ENCODE assay signal across 23 cellular contexts in genomic region chr1:118201524-118201923, GRCh38. TPM values are rescaled to one million over a fixed set of nuclear protein-coding genes. Genes with fewer than 3 reads are reported as not detected.
DNase-seq lines count a peak whose midpoint lies in the region; ATAC-seq and TF ChIP-seq lines count a peak whose summit lies in the region.
"Had no signal": no experiment of that assay in that cellular context is flagged by ENCODE, and none has a peak within 500 bp of the region (broad histone marks: within the 10 kb centered on the region; RNA-seq: fewer than 3 reads in every experiment).

No MANE protein-coding gene starts in this region.

- peak; percentile 25 to 27 for ATAC-seq in activated T-cell treated with anti-CD3 and anti-CD28 coated beads, Interleukin-2, amount 50 U/mL, for 72 hours (replicated peaks in 1 of 2)
- ATAC-seq in GM21786 (IDR thresholded peaks at IDR 0.05; ENCODE audit: unreplicated experiment) (peak; percentile 60), HG03520 (IDR thresholded peaks at IDR 0.05; ENCODE audit: unreplicated experiment) (peak; percentile 66), T-cell (replicated peaks in 1 of 4) (no peak)
- ATAC-seq: heart right ventricle, HepG2, mucosa of descending colon, Panc1 had no signal

- POLR2A ChIA-PET in T-cell (lab: Charles Lee) = no interaction called here

- intact Hi-C loops in tibial artery (cut with DNase I; ENCODE audit: low total_unique reads) = no loop called here

- H3K9me3 ChIP-seq in tibial artery = no peaks in the 10 kb centered on the region
- H3K9me3 ChIP-seq: BLaER1, heart right ventricle, mucosa of descending colon, neutrophil had no signal

- H3K27ac Mint-ChIP-seq in activated T-cell treated with anti-CD3 and anti-CD28 coated beads, Interleukin-2, amount 50 U/mL, for 72 hours = peak overlapping the region; percentile 36
- no peak overlapping the region for H3K27ac Mint-ChIP-seq in T-cell
- H3K27ac Mint-ChIP-seq: immature natural killer cell had no signal

- H3K36me3 ChIP-seq in tibial artery = no peaks in the 10 kb centered on the region
- H3K36me3 ChIP-seq: BLaER1, heart right ventricle, neutrophil had no signal

- no peak overlapping the region for H3K27ac ChIP-seq in tibial artery
- H3K27ac ChIP-seq: BLaER1, heart right ventricle, neutrophil had no signal

- H3K27me3 Mint-ChIP-seq in activated T-cell treated with anti-CD3 and anti-CD28 coated beads, Interleukin-2, amount 50 U/mL, for 72 hours (ENCODE audit: low read depth) = no peaks in the 10 kb centered on the region
- peaks cover 0 to 1% of the 10 kb centered on the region in 2 donors for H3K27me3 Mint-ChIP-seq in T-cell

- no peak overlapping the region for H3K4me3 ChIP-seq in tibial artery
- H3K4me3 ChIP-seq: BLaER1, heart right ventricle, mucosa of descending colon had no signal

- no peaks in the 10 kb centered on the region for H3K27me3 ChIP-seq in tibial artery
- H3K27me3 ChIP-seq: BLaER1, neutrophil had no signal

- CTCF ChIA-PET in T-cell (lab: Charles Lee) = no interaction called here

- no peaks in the 10 kb centered on the region for H3K4me1 ChIP-seq in tibial artery
- H3K4me1 ChIP-seq: BLaER1, heart right ventricle had no signal

- no peaks in the 10 kb centered on the region for H3K4me1 Mint-ChIP-seq in activated T-cell treated with anti-CD3 and anti-CD28 coated beads, Interleukin-2, amount 50 U/mL, for 72 hours (ENCODE audit: low read depth)
- H3K4me1 Mint-ChIP-seq in T-cell = no peaks in the 10 kb centered on the region
- H3K4me1 Mint-ChIP-seq: immature natural killer cell had no signal

- H3K9me3 Mint-ChIP-seq in activated T-cell treated with anti-CD3 and anti-CD28 coated beads, Interleukin-2, amount 50 U/mL, for 72 hours = peaks cover 2 to 8% of the 10 kb centered on the region in 2 donors
- H3K9me3 Mint-ChIP-seq in T-cell = peaks cover 0 to 11% (median 0%) of the 10 kb centered on the region in 3 donors

- no peak for DNase-seq in activated T-cell treated with anti-CD3 and anti-CD28 coated beads, Interleukin-2, amount 50 U/mL, for 72 hours
- DNase-seq in activated T-cell treated with anti-CD3 and anti-CD28 coated beads, Interleukin-2, amount 50 U/mL, for 48 hours = no peak
- no peak for DNase-seq in T-cell
- no peak for DNase-seq in GM20000 (ENCODE audit: low spot score)
- DNase-seq in tibial artery = no peak
- no peak for DNase-seq in inferior parietal cortex (ENCODE audit: extremely low spot score)
- DNase-seq: activated CD4-positive, alpha-beta T cell treated with anti-CD3 and anti-CD28 coated beads for 1 hour; activated effector memory CD4-positive, alpha-beta T cell treated with anti-CD3 and anti-CD28 coated beads, Interleukin-2, amount 50 U/mL, for 16 hours; DMS 273 treated with DMSO at 0.1 percent for 48 hours; heart right ventricle; immature natural killer cell; mucosa of descending colon; NCI-H187; NCI-H345; stimulated activated CD4-positive, alpha-beta T cell treated with anti-CD3 and anti-CD28 coated beads, Interleukin-4, amount 100 ng/mL, for 4 hours had no signal

- TF ChIP-seq CTCF in GM20000 (IDR thresholded peaks at IDR 0.05; ENCODE audit: extremely low read depth, missing control alignments) (no peak), tibial artery (IDR thresholded peaks at IDR 0.05) (no peak)

- no peak overlapping the region for H3K4me3 Mint-ChIP-seq in activated T-cell treated with anti-CD3 and anti-CD28 coated beads, Interleukin-2, amount 50 U/mL, for 72 hours
- H3K4me3 Mint-ChIP-seq in T-cell = no peak overlapping the region
- H3K4me3 Mint-ChIP-seq: immature natural killer cell had no signal

- peaks cover 0 to 2% of the 10 kb centered on the region in 2 donors for H3K36me3 Mint-ChIP-seq in activated T-cell treated with anti-CD3 and anti-CD28 coated beads, Interleukin-2, amount 50 U/mL, for 72 hours (ENCODE audit: insufficient read depth in 2 of 2)
- H3K36me3 Mint-ChIP-seq in T-cell = no peaks in the 10 kb centered on the region

RNA-seq across cellular contexts. Expression of gene SPAG17, which starts 16.5 kb away (rescaled TPM):
- not detected for total RNA-seq in activated T-cell treated with anti-CD3 and anti-CD28 coated beads, Interleukin-2, amount 50 U/mL, for 72 hours
- not detected for total RNA-seq in T-cell
- total RNA-seq: dermis microvascular lymphatic vessel endothelial cell, HepG2, mucosa of descending colon, SK-MEL-5 had no signal

Comparison
In these comparisons a context has a peak if more than half of its experiments do, and no peak if none do; other contexts are left out.
1. ATAC-seq: peak in activated T-cell treated with anti-CD3 and anti-CD28 coated beads, Interleukin-2, amount 50 U/mL, for 72 hours (2 of 2), GM21786 (single experiment) and HG03520 (single experiment); none in T-cell (0 of 4).